In the genomic region with DNA sequence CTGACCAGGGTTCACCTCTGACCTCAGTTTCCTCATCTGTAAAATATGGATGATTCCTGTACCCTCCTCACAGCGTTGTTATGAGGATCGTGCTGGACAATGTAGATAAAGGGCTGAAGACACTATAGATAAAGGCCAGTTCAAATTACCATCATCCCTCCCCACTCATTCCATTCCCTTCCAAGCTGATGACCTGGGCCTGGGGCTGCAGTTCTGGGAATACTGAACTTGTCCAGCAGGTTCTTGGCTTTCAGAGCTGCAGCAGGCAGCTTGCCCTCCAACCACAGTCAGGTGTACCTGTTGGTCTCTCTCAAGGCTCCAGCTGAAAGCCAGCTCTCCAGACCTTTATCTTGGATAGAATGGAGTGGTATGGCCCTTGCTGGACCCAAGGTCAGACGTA, we compare ENCODE assay signal across 29 cellular contexts.
"Had no signal": no experiment of that assay in that cellular context is flagged by ENCODE, and none has a peak within 500 bp of the region (broad histone marks: within the 10 kb centered on the region; RNA-seq: fewer than 3 reads in every experiment).

No MANE protein-coding gene starts in this region.

- H3K79me2 ChIP-seq: hepatocyte had no signal

- H3K27me3 ChIP-seq: breast epithelium, pancreas, transverse colon, uterus had no signal

- H3K4me3 Mint-ChIP-seq: activated CD4-positive, alpha-beta T cell treated with anti-CD3 and anti-CD28 coated beads for 36 hours; activated CD8-positive, alpha-beta memory T cell treated with anti-CD3 and anti-CD28 coated beads, Interleukin-2, amount 10 ng/mL, durations not matched to agents 7 days and 5 days; activated CD8-positive, alpha-beta T cell treated with anti-CD3 and anti-CD28 coated beads, Interleukin-2, amount 10 ng/mL, durations not matched to agents 7 days and 5 days; activated naive CD4-positive, alpha-beta T cell treated with anti-CD3 and anti-CD28 coated beads, Interleukin-2, amount 50 U/mL, for 24 hours; activated naive CD8-positive, alpha-beta T cell treated with anti-CD3 and anti-CD28 coated beads, Interleukin-2, amount 50 U/mL, for 24 hours; mesothelial cell of epicardium; naive B cell; nephron progenitor cell; T-helper 2 cell treated with Interferon-gamma antibody and Interleukin-4, amounts not matched to agents 5 μg/mL and 100 μg/mL, for 36 hours had no signal

- H3K9me3 Mint-ChIP-seq: activated naive CD4-positive, alpha-beta T cell treated with anti-CD3 and anti-CD28 coated beads, Interleukin-2, amount 50 U/mL, for 24 hours; activated naive CD8-positive, alpha-beta T cell treated with anti-CD3 and anti-CD28 coated beads, Interleukin-2, amount 50 U/mL, for 24 hours; activated T-helper 2 cell treated with anti-CD3 and anti-CD28 coated beads, Interferon-gamma antibody, Interleukin-2, Interleukin-4, amounts not matched to agents 10 μg/mL and 5 μg/mL and 100 μg/mL, durations not matched to agents 14 hours and 24 hours and 36 hours; mesothelial cell of epicardium; naive B cell; nephron progenitor cell; T-helper 2 cell treated with Interferon-gamma antibody and Interleukin-4, amounts not matched to agents 5 μg/mL and 100 μg/mL, for 36 hours had no signal

- H3K27ac Mint-ChIP-seq: activated CD4-positive, alpha-beta T cell treated with anti-CD3 and anti-CD28 coated beads for 36 hours; activated CD8-positive, alpha-beta memory T cell treated with anti-CD3 and anti-CD28 coated beads, Interleukin-2, amount 10 ng/mL, durations not matched to agents 7 days and 5 days; activated CD8-positive, alpha-beta T cell treated with anti-CD3 and anti-CD28 coated beads, Interleukin-2, amount 10 ng/mL, durations not matched to agents 7 days and 5 days; activated naive CD4-positive, alpha-beta T cell treated with anti-CD3 and anti-CD28 coated beads, Interleukin-2, amount 50 U/mL, for 24 hours; activated naive CD8-positive, alpha-beta T cell treated with anti-CD3 and anti-CD28 coated beads, Interleukin-2, amount 50 U/mL, for 24 hours; activated T-helper 2 cell treated with anti-CD3 and anti-CD28 coated beads, Interferon-gamma antibody, Interleukin-2, Interleukin-4, amounts not matched to agents 10 μg/mL and 5 μg/mL and 100 μg/mL, durations not matched to agents 14 hours and 24 hours and 36 hours; mesothelial cell of epicardium; naive B cell; nephron progenitor cell; T-helper 2 cell treated with Interferon-gamma antibody and Interleukin-4, amounts not matched to agents 5 μg/mL and 100 μg/mL, for 36 hours had no signal

- H3K4me2 ChIP-seq: hepatocyte had no signal

- H3K4me3 ChIP-seq: breast epithelium, esophagus squamous epithelium, hepatocyte, pancreas, prostate gland, skin epidermis, transverse colon, uterus had no signal

- H3K27ac ChIP-seq: breast epithelium, epithelial cell of prostate, esophagus squamous epithelium, hepatocyte, pancreas, prostate gland, skin epidermis, transverse colon, uterus had no signal

- H3K36me3 ChIP-seq: breast epithelium, esophagus squamous epithelium, pancreas, prostate gland, transverse colon, uterus had no signal

- DNase-seq: activated CD4-positive, alpha-beta T cell treated with anti-CD3 and anti-CD28 coated beads for 36 hours; activated CD4-positive, CD25-positive, alpha-beta regulatory T cell; activated CD8-positive, alpha-beta memory T cell treated with anti-CD3 and anti-CD28 coated beads, Interleukin-2, amount 10 ng/mL, durations not matched to agents 7 days and 5 days; activated CD8-positive, alpha-beta T cell treated with anti-CD3 and anti-CD28 coated beads, Interleukin-2, amount 10 ng/mL, durations not matched to agents 7 days and 5 days; activated naive CD8-positive, alpha-beta T cell treated with anti-CD3 and anti-CD28 coated beads, Interleukin-2, amount 50 U/mL, for 24 hours; activated T-cell treated with anti-CD3 and anti-CD28 coated beads, Interleukin-2, amount 50 U/mL, for 48 hours; central memory CD4-positive, alpha-beta T cell; effector CD8-positive, alpha-beta T cell; esophagus squamous epithelium; foreskin melanocyte; left cardiac atrium; naive B cell; nephron progenitor cell; retina; stimulated activated CD4-positive, alpha-beta T cell treated with anti-CD3 and anti-CD28 coated beads, Interleukin-1b, Interleukin-23, amount 100 ng/mL, for 48 hours; stimulated activated naive CD4-positive, alpha-beta T cell; uterus had no signal

- ATAC-seq: activated CD4-positive, alpha-beta T cell treated with anti-CD3 and anti-CD28 coated beads for 36 hours; activated CD8-positive, alpha-beta memory T cell treated with anti-CD3 and anti-CD28 coated beads, Interleukin-2, amount 10 ng/mL, durations not matched to agents 7 days and 5 days; activated CD8-positive, alpha-beta T cell treated with anti-CD3 and anti-CD28 coated beads, Interleukin-2, amount 10 ng/mL, durations not matched to agents 7 days and 5 days; activated naive CD8-positive, alpha-beta T cell treated with anti-CD3 and anti-CD28 coated beads, Interleukin-2, amount 50 U/mL, for 24 hours; left cardiac atrium; sciatic nerve had no signal

- H3K4me1 ChIP-seq: breast epithelium, esophagus squamous epithelium, pancreas, prostate gland, transverse colon, uterus had no signal

- H3K9me3 ChIP-seq: breast epithelium, esophagus squamous epithelium, pancreas, prostate gland, transverse colon, uterus had no signal

- H3K36me3 Mint-ChIP-seq: activated CD8-positive, alpha-beta memory T cell treated with anti-CD3 and anti-CD28 coated beads, Interleukin-2, amount 10 ng/mL, durations not matched to agents 7 days and 5 days; activated naive CD4-positive, alpha-beta T cell treated with anti-CD3 and anti-CD28 coated beads, Interleukin-2, amount 50 U/mL, for 24 hours; mesothelial cell of epicardium; naive B cell had no signal

- H3K4me1 Mint-ChIP-seq: activated CD4-positive, alpha-beta T cell treated with anti-CD3 and anti-CD28 coated beads for 36 hours; activated CD8-positive, alpha-beta memory T cell treated with anti-CD3 and anti-CD28 coated beads, Interleukin-2, amount 10 ng/mL, durations not matched to agents 7 days and 5 days; activated naive CD4-positive, alpha-beta T cell treated with anti-CD3 and anti-CD28 coated beads, Interleukin-2, amount 50 U/mL, for 24 hours; activated naive CD8-positive, alpha-beta T cell treated with anti-CD3 and anti-CD28 coated beads, Interleukin-2, amount 50 U/mL, for 24 hours; naive B cell had no signal

- H2AFZ ChIP-seq: hepatocyte had no signal
